In genomic region chr3:99713440-99713839, GRCh38 we compare ENCODE assay signal across 19 cellular contexts.
"Had no signal": no experiment of that assay in that cellular context is flagged by ENCODE, and none has a peak within 500 bp of the region (broad histone marks: within the 10 kb centered on the region; RNA-seq: fewer than 3 reads in every experiment).

No MANE protein-coding gene starts in this region.

- H3K27ac ChIP-seq: epithelial cell of prostate, suprapubic skin had no signal

- H3K36me3 ChIP-seq: suprapubic skin had no signal

- H3K4me1 ChIP-seq: suprapubic skin had no signal

- H3K4me3 ChIP-seq: suprapubic skin had no signal

- DNase-seq: activated CD4-positive, alpha-beta T cell treated with anti-CD3 and anti-CD28 coated beads, Interleukin-2, amount 50 U/mL, for 4 hours; activated CD4-positive, CD25-positive, alpha-beta regulatory T cell treated with anti-CD3 and anti-CD28 coated beads, Interleukin-2, amount 50 U/mL, for 72 hours; activated CD8-positive, alpha-beta memory T cell treated with anti-CD3 and anti-CD28 coated beads, Interleukin-2, amount 10 ng/mL, durations not matched to agents 7 days and 5 days; activated effector memory CD4-positive, alpha-beta T cell treated with anti-CD3 and anti-CD28 coated beads, Interleukin-2, amount 50 U/mL, for 16 hours; activated T-cell treated with anti-CD3 and anti-CD28 coated beads, Interleukin-2, amount 50 U/mL, for 4 hours; anterior cingulate cortex; effector CD4-positive, alpha-beta T cell; glutamatergic neuron; immature natural killer cell; left cardiac atrium; nephron progenitor cell; stimulated activated CD4-positive, alpha-beta T cell treated with anti-CD3 and anti-CD28 coated beads, Interleukin-2, amount 100 ng/mL, for 48 hours; stimulated activated CD8-positive, alpha-beta memory T cell treated with anti-CD3 and anti-CD28 coated beads, Interleukin-4, amount 100 ng/mL, for 48 hours; stimulated activated naive CD8-positive, alpha-beta T cell treated with anti-CD3 and anti-CD28 coated beads, Interleukin-15, Interleukin-2, amounts not matched to agents 100 U/mL and 50 U/mL, for 24 hours; SW 1271 had no signal

- H3K4me3 Mint-ChIP-seq: activated CD8-positive, alpha-beta memory T cell treated with anti-CD3 and anti-CD28 coated beads, Interleukin-2, amount 10 ng/mL, durations not matched to agents 7 days and 5 days; activated T-cell treated with anti-CD3 and anti-CD28 coated beads, Interleukin-2, amount 50 U/mL, for 4 hours; immature natural killer cell; nephron progenitor cell; T-helper 2 cell treated with Interferon-gamma antibody and Interleukin-4, amounts not matched to agents 5 μg/mL and 100 μg/mL, for 36 hours had no signal

- H3K9me3 Mint-ChIP-seq: activated naive CD4-positive, alpha-beta T cell treated with anti-CD3 and anti-CD28 coated beads, Interleukin-2, amount 50 U/mL, for 72 hours; activated T-cell treated with anti-CD3 and anti-CD28 coated beads, Interleukin-2, amount 50 U/mL, for 4 hours; nephron progenitor cell; T-helper 2 cell treated with Interferon-gamma antibody and Interleukin-4, amounts not matched to agents 5 μg/mL and 100 μg/mL, for 36 hours had no signal

- ATAC-seq: activated CD8-positive, alpha-beta memory T cell treated with anti-CD3 and anti-CD28 coated beads, Interleukin-2, amount 10 ng/mL, durations not matched to agents 7 days and 5 days; activated naive CD4-positive, alpha-beta T cell treated with anti-CD3 and anti-CD28 coated beads, Interleukin-2, amount 50 U/mL, for 72 hours; activated T-cell treated with anti-CD3 and anti-CD28 coated beads, Interleukin-2, amount 50 U/mL, for 4 hours; stimulated activated naive CD8-positive, alpha-beta T cell treated with anti-CD3 and anti-CD28 coated beads, Interleukin-15, Interleukin-2, amounts not matched to agents 100 U/mL and 50 U/mL, for 24 hours had no signal

- H3K4me1 Mint-ChIP-seq: activated CD8-positive, alpha-beta memory T cell treated with anti-CD3 and anti-CD28 coated beads, Interleukin-2, amount 10 ng/mL, durations not matched to agents 7 days and 5 days; immature natural killer cell had no signal

- H3K9me3 ChIP-seq: suprapubic skin had no signal

- H3K36me3 Mint-ChIP-seq: activated CD8-positive, alpha-beta memory T cell treated with anti-CD3 and anti-CD28 coated beads, Interleukin-2, amount 10 ng/mL, durations not matched to agents 7 days and 5 days; activated naive CD4-positive, alpha-beta T cell treated with anti-CD3 and anti-CD28 coated beads, Interleukin-2, amount 50 U/mL, for 72 hours; immature natural killer cell had no signal

- H3K27ac Mint-ChIP-seq: activated CD8-positive, alpha-beta memory T cell treated with anti-CD3 and anti-CD28 coated beads, Interleukin-2, amount 10 ng/mL, durations not matched to agents 7 days and 5 days; activated naive CD4-positive, alpha-beta T cell treated with anti-CD3 and anti-CD28 coated beads, Interleukin-2, amount 50 U/mL, for 72 hours; immature natural killer cell; T-helper 2 cell treated with Interferon-gamma antibody and Interleukin-4, amounts not matched to agents 5 μg/mL and 100 μg/mL, for 36 hours had no signal
